Comparison of ENCODE assay signal across 2 cellular contexts in the genomic region with DNA sequence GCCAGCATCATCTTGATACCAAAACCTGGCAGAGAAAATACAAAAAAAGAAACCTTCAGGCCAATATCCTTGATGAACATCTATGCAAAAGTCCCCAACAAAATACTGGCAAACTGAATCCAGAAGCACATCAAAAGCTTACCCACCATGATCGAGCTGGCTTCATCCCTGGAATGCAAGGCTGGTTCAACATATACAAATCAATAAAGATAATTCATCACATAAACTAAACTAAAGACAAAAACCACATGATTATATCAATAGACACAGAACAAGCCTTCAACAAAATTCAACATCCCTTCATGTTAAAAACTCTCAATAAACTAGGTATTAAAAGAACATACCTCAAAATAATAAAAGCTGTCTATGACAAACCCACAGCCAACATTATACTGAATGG.
DNase-seq lines count a peak whose midpoint lies in the region; ATAC-seq, FAIRE-seq and TF ChIP-seq lines count a peak whose summit lies in the region.
"Not testable (repeated sequence)": the region's sequence is repeated elsewhere in the genome, so short reads cannot be mapped to it uniquely, and the experiment has no call there.

No MANE protein-coding gene starts in this region.

- H3K4me3 ChIP-seq in K562 = not testable (repeated sequence)

- not testable (repeated sequence) for DNase-seq in K562 (ENCODE audit: extremely low read depth in 1 of 4, low spot score in 3 of 4)

- not testable (repeated sequence) for TF ChIP-seq EP300 in K562 (IDR thresholded peaks at IDR 0.05; ENCODE audit: low read length)

- not testable (repeated sequence) for H3K36me3 ChIP-seq in K562 (ENCODE audit: control insufficient read depth, insufficient read depth, low read length)

- H3K27me3 ChIP-seq in K562 (ENCODE audit: control insufficient read depth in 2 of 2, insufficient read depth in 2 of 2, low read length in 2 of 2) = not testable (repeated sequence)

- BruUV-seq in K562 (replicated peaks; lab: Mats Ljungman, UMichigan) = not testable (repeated sequence)

- H3K79me2 ChIP-seq in K562 (ENCODE audit: control insufficient read depth, insufficient read depth, low read length) = peaks cover 43% of the 10 kb centered on the region

- H3K9me3 ChIP-seq in K562 (replicated peaks; ENCODE audit: control insufficient read depth, insufficient read depth, low read depth, low read length) = not testable (repeated sequence)

- peaks cover 17% of the 10 kb centered on the region for H3K9me3 Mint-ChIP-seq in stimulated activated naive CD8-positive, alpha-beta T cell treated with anti-CD3 and anti-CD28 coated beads, Interleukin-15, Interleukin-2, amounts not matched to agents 100 ng/mL and 50 ng/mL, for 24 hours

- 47% methylated on average over 1 of the region's 1 CpG for WGBS in K562 (ENCODE audit: insufficient coverage, low coverage, missing lambda C conversion rate)

- not testable (repeated sequence) for TF ChIP-seq CTCF in K562 (IDR thresholded peaks at IDR 0.05 in 2 of 3, conservative IDR thresholded peaks at IDR 0.05 in 1 of 3; ENCODE audit: insufficient read depth in 2 of 3, low read depth in 1 of 3, low read length in 3 of 3)

- not testable (repeated sequence) for H3K4me1 Mint-ChIP-seq in stimulated activated naive CD8-positive, alpha-beta T cell treated with anti-CD3 and anti-CD28 coated beads, Interleukin-15, Interleukin-2, amounts not matched to agents 100 ng/mL and 50 ng/mL, for 24 hours (ENCODE audit: low read depth)

- TF ChIP-seq RAD21 in K562 (CRISPR knock-in tag; conservative IDR thresholded peaks at IDR 0.05 in 1 of 2, IDR thresholded peaks at IDR 0.05 in 1 of 2) = not testable (repeated sequence)

- H3K27me3 Mint-ChIP-seq in stimulated activated naive CD8-positive, alpha-beta T cell treated with anti-CD3 and anti-CD28 coated beads, Interleukin-15, Interleukin-2, amounts not matched to agents 100 ng/mL and 50 ng/mL, for 24 hours = not testable (repeated sequence)

- H3K9me1 ChIP-seq in K562 (ENCODE audit: control insufficient read depth, insufficient read depth, low read length) = not testable (repeated sequence)

- not testable (repeated sequence) for ATAC-seq in K562

- FAIRE-seq in K562 (lab: Jason Lieb, UNC) = not testable (repeated sequence)

- TF ChIP-seq POLR2A in K562 (conservative IDR thresholded peaks at IDR 0.05) = not testable (repeated sequence)

- H3K36me3 Mint-ChIP-seq in stimulated activated naive CD8-positive, alpha-beta T cell treated with anti-CD3 and anti-CD28 coated beads, Interleukin-15, Interleukin-2, amounts not matched to agents 100 ng/mL and 50 ng/mL, for 24 hours (ENCODE audit: low read depth) = peaks cover 48% of the 10 kb centered on the region

- POLR2A ChIA-PET in K562 (lab: Yijun Ruan, JAX) = not testable (repeated sequence)

- H3K27ac ChIP-seq in K562 (ENCODE audit: extremely low read depth, low read depth, low read length) = not testable (repeated sequence)

- H4K20me1 ChIP-seq in K562 (replicated peaks; ENCODE audit: control insufficient read depth, insufficient read depth, low read length) = not testable (repeated sequence)

- not testable (repeated sequence) for H3K4me2 ChIP-seq in K562 (ENCODE audit: insufficient read depth, low read length)

- in situ Hi-C loops in K562 (cut with MboI) = not testable (repeated sequence)

- not testable (repeated sequence) for H2AFZ ChIP-seq in K562 (ENCODE audit: low read depth, low read length)

- peak overlapping the region; percentile 21 for H3K27ac Mint-ChIP-seq in stimulated activated naive CD8-positive, alpha-beta T cell treated with anti-CD3 and anti-CD28 coated beads, Interleukin-15, Interleukin-2, amounts not matched to agents 100 ng/mL and 50 ng/mL, for 24 hours

- H3K4me3 Mint-ChIP-seq in stimulated activated naive CD8-positive, alpha-beta T cell treated with anti-CD3 and anti-CD28 coated beads, Interleukin-15, Interleukin-2, amounts not matched to agents 100 ng/mL and 50 ng/mL, for 24 hours = not testable (repeated sequence)

- not testable (repeated sequence) for H3K4me1 ChIP-seq in K562 (replicated peaks in 1 of 2; ENCODE audit: control insufficient read depth in 2 of 2, insufficient read depth in 2 of 2, low read length in 2 of 2)

- CTCF ChIA-PET in K562 (lab: Yijun Ruan, JAX; ENCODE audit: low intra/inter-chr PET ratio) = not testable (repeated sequence)

- intact Hi-C loops in K562 (cut with micrococcal nuclease) = not testable (repeated sequence)

- not testable (repeated sequence) for H3K9ac ChIP-seq in K562 (ENCODE audit: insufficient read depth in 1 of 2, low read depth in 2 of 2, low read length in 2 of 2)

TF ChIP-seq in K562, 482 proteins besides CTCF, POLR2A, EP300 and RAD21:
- TF ChIP-seq ZNF324 (CRISPR knock-in tag; IDR thresholded peaks at IDR 0.05) = peak; percentile 95
